8 cellular contexts compared by ENCODE assay signal in the genomic region with DNA sequence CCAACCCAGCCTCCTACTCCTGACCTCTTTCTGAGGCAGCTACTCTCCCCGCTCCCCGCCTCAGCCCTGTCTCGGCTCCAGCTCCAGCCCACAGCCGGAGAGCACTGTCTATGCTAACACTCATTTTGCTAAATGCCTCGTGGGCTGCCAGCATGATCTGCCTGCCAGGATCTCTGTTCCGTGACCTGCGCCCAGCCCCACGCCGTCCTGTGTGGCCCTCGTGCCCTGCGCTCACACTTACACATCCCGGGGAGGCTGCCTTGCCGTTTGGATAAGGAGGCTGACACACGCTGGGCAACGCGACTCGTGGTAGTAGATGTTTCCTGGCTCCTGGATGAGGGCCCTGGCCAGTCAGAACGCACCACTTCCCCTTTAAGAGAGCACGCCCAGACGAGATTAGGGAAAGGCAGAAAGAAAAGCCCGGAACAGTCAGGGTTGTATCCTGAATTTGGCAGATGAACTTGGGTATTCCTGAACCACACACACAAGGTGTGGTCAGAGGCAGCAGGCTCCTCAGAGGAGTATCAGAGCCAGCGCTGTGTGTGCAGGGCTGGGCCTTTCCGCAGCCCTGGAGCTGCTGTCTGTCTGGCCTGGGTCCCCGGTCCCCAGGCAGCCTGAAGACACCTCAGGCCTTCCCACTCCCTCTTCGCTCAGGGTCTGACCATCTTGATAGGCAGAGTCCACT.
DNase-seq lines count a peak whose midpoint lies in the region; ATAC-seq and TF ChIP-seq lines count a peak whose summit lies in the region.

No MANE protein-coding gene starts in this region.

- H3K27ac Mint-ChIP-seq in stimulated activated naive CD8-positive, alpha-beta T cell treated with anti-CD3 and anti-CD28 coated beads, Interleukin-15, amount 100 ng/mL, for 72 hours, result peak overlapping the region; percentile 91 to 95

- peak overlapping the region; percentile 28 for H3K4me3 ChIP-seq in AG04450 (ENCODE audit: low read depth, low read length)

- ATAC-seq in GM19351 (IDR thresholded peaks at IDR 0.05; ENCODE audit: unreplicated experiment) (peak; percentile 50), left colon (peak; percentile 86)
- no peak for ATAC-seq in stimulated activated naive CD8-positive, alpha-beta T cell treated with anti-CD3 and anti-CD28 coated beads, Interleukin-15, amount 100 ng/mL, for 72 hours

- CTCF ChIA-PET in AG04450 (lab: Charles Lee), result no interaction called here

- H3K4me1 Mint-ChIP-seq in stimulated activated naive CD8-positive, alpha-beta T cell treated with anti-CD3 and anti-CD28 coated beads, Interleukin-15, amount 100 ng/mL, for 72 hours, result peaks cover 57% of the 10 kb centered on the region

- no peaks in the 10 kb centered on the region for H3K27me3 ChIP-seq in AG04450 (ENCODE audit: control insufficient read depth, insufficient read depth, low read length)

- no peaks in the 10 kb centered on the region for H3K9me3 ChIP-seq in AG04450 (ENCODE audit: control insufficient read depth, insufficient read depth, low read length)

- intact Hi-C loops in left colon (cut with DNase I, micrococcal nuclease), result no loop called here

- no peaks in the 10 kb centered on the region for H3K9me3 Mint-ChIP-seq in stimulated activated naive CD8-positive, alpha-beta T cell treated with anti-CD3 and anti-CD28 coated beads, Interleukin-15, amount 100 ng/mL, for 72 hours

- no peak for TF ChIP-seq CTCF in AG04450 (IDR thresholded peaks at IDR 0.05; ENCODE audit: low read depth, low read length)

- H3K4me3 Mint-ChIP-seq in stimulated activated naive CD8-positive, alpha-beta T cell treated with anti-CD3 and anti-CD28 coated beads, Interleukin-15, amount 100 ng/mL, for 72 hours, result peak overlapping the region; percentile 80 to 82

- peak overlapping the region; percentile 21 for H3K27ac ChIP-seq in AG04450 (ENCODE audit: low read depth, low read length)

- no peak for DNase-seq in AG04450 (ENCODE audit: low read depth, low spot score)
- DNase-seq in NCI-H187 treated with DMSO at 0.1 percent for 48 hours (lab: John Stamatoyannopoulos, UW), result peak; percentile 42
- peak; percentile 4 for DNase-seq in astrocyte of the hippocampus (ENCODE audit: low read depth, low spot score)
- peak; percentile 77 to 85 for DNase-seq in left colon
- no peak for DNase-seq in stimulated activated naive CD8-positive, alpha-beta T cell treated with anti-CD3 and anti-CD28 coated beads, Interleukin-15, amount 100 ng/mL, for 72 hours
- no peak for DNase-seq in activated gamma-delta T cell (lab: John Stamatoyannopoulos, UW)
- no peak for DNase-seq in activated gamma-delta T cell treated with Interleukin-2 at 50 U/mL for 16 hours

- no peaks in the 10 kb centered on the region for H3K27me3 Mint-ChIP-seq in stimulated activated naive CD8-positive, alpha-beta T cell treated with anti-CD3 and anti-CD28 coated beads, Interleukin-15, amount 100 ng/mL, for 72 hours

- POLR2A ChIA-PET in AG04450 (lab: Yijun Ruan, JAX), result interaction anchor here (0.5 kb wide), 1 partner anchor 761 kb away, joined by 8 read pairs; no protein-coding TSS in a partner anchor

Comparison
In these comparisons a context has a peak if more than half of its experiments do, and no peak if none do; other contexts are left out.
1. DNase-seq: peak in NCI-H187 treated with DMSO at 0.1 percent for 48 hours (single experiment), astrocyte of the hippocampus (single experiment) and left colon (2 of 2); none in AG04450 (single experiment), stimulated activated naive CD8-positive, alpha-beta T cell treated with anti-CD3 and anti-CD28 coated beads, Interleukin-15, amount 100 ng/mL, for 72 hours (0 of 2), activated gamma-delta T cell (single experiment) and activated gamma-delta T cell treated with Interleukin-2 at 50 U/mL for 16 hours (single experiment).